In genomic region chr13:74259641-74260040, GRCh38 we compare ENCODE assay signal across 17 cellular contexts.
DNase-seq lines count a peak whose midpoint lies in the region; ATAC-seq and TF ChIP-seq lines count a peak whose summit lies in the region.
"Had no signal": no experiment of that assay in that cellular context is flagged by ENCODE, and none has a peak within 500 bp of the region (broad histone marks: within the 10 kb centered on the region; RNA-seq: fewer than 3 reads in every experiment).

No MANE protein-coding gene starts in this region.

- H4K20me1 ChIP-seq in DND-41 (ENCODE audit: insufficient read depth, low read length) (no peaks in the 10 kb centered on the region), osteoblast (ENCODE audit: insufficient read depth, low read length) (no peaks in the 10 kb centered on the region)

- no peaks in the 10 kb centered on the region for H3K27me3 ChIP-seq in CD4-positive, alpha-beta T cell (ENCODE audit: control insufficient read depth, insufficient read depth, low read length)
- H3K27me3 ChIP-seq in DND-41 (ENCODE audit: insufficient read depth, low read length, poor library complexity), result no peaks in the 10 kb centered on the region
- H3K27me3 ChIP-seq in osteoblast (ENCODE audit: insufficient read depth, low read length), result no peaks in the 10 kb centered on the region
- H3K27me3 ChIP-seq in effector memory CD4-positive, alpha-beta T cell (replicated peaks; ENCODE audit: control insufficient read depth, insufficient read depth, low read length, poor library complexity, severe bottlenecking), result no peaks in the 10 kb centered on the region
- H3K27me3 ChIP-seq: Peyer's patch, SJSA1 had no signal

- H3K4me1 ChIP-seq in DND-41 (ENCODE audit: insufficient read depth, low read length), result no peaks in the 10 kb centered on the region
- H3K4me1 ChIP-seq in osteoblast (ENCODE audit: insufficient read depth, low read length), result peaks cover 10% of the 10 kb centered on the region
- peaks cover 9% of the 10 kb centered on the region for H3K4me1 ChIP-seq in effector memory CD4-positive, alpha-beta T cell (ENCODE audit: control insufficient read depth, insufficient read depth, low read length, poor library complexity, severe bottlenecking)
- H3K4me1 ChIP-seq: A549, Peyer's patch, SJSA1 had no signal

- DNase-seq in CD4-positive, alpha-beta T cell, result no peak
- DNase-seq in DND-41 (peak; percentile 37), osteoblast (ENCODE audit: insufficient read length, low spot score, missing footprints) (no peak), kidney glomerular epithelial cell (lab: John Stamatoyannopoulos, UW) (no peak)
- DNase-seq in stimulated activated naive CD4-positive, alpha-beta T cell treated with Interleukin-2 at 50 U/mL for 16 hours (lab: John Stamatoyannopoulos, UW), result no peak
- DNase-seq in effector memory CD4-positive, alpha-beta T cell, result no peak
- DNase-seq: GDM1; H9; MM.1S; NCI-H1092; NCI-H2081; NCI-H748 treated with DMSO at 0.1 percent for 48 hours; NK-92 treated with Interleukin-12 subunit alpha and Interleukin-12 subunit beta, amount 100 ng/mL, for 24 hours; Peyer's patch had no signal

- H3K27ac ChIP-seq in CD4-positive, alpha-beta T cell (ENCODE audit: low read depth, low read length), result no peak overlapping the region
- H3K27ac ChIP-seq in DND-41 (ENCODE audit: low read length) (no peak overlapping the region), osteoblast (ENCODE audit: low read depth, low read length) (no peak overlapping the region)
- no peak overlapping the region for H3K27ac ChIP-seq in effector memory CD4-positive, alpha-beta T cell (ENCODE audit: insufficient read depth, low read length, poor library complexity, severe bottlenecking)
- H3K27ac ChIP-seq: A549, Peyer's patch, SJSA1 had no signal

- H3K27ac Mint-ChIP-seq in CD4-positive, alpha-beta T cell, result peak overlapping the region; percentile 66
- peak overlapping the region; percentile 64 for H3K27ac Mint-ChIP-seq in activated naive CD8-positive, alpha-beta T cell
- H3K27ac Mint-ChIP-seq: H9 had no signal

- peak overlapping the region; percentile 57 for H3K4me3 Mint-ChIP-seq in CD4-positive, alpha-beta T cell
- H3K4me3 Mint-ChIP-seq in activated naive CD8-positive, alpha-beta T cell, result no peak overlapping the region
- H3K4me3 Mint-ChIP-seq: H9 had no signal

- H3K79me2 ChIP-seq in DND-41 (ENCODE audit: insufficient read depth, low read length) (no peaks in the 10 kb centered on the region), osteoblast (ENCODE audit: insufficient read depth, low read length) (no peaks in the 10 kb centered on the region)

- TF ChIP-seq CTCF in CD4-positive, alpha-beta T cell (IDR thresholded peaks at IDR 0.05), result no peak
- TF ChIP-seq CTCF in DND-41 (IDR thresholded peaks at IDR 0.05; ENCODE audit: borderline replicate concordance, extremely low read depth, low read length, poor library complexity, severe bottlenecking), result no peak
- TF ChIP-seq CTCF in osteoblast (IDR thresholded peaks at IDR 0.05; ENCODE audit: extremely low read depth, low read depth, low read length), result no peak

- peaks cover 51% of the 10 kb centered on the region for H3K4me1 Mint-ChIP-seq in CD4-positive, alpha-beta T cell (ENCODE audit: low read depth)
- H3K4me1 Mint-ChIP-seq in activated naive CD8-positive, alpha-beta T cell (ENCODE audit: low read depth), result peaks cover 50% of the 10 kb centered on the region
- H3K4me1 Mint-ChIP-seq: H9 had no signal

- intact Hi-C loops in CD4-positive, alpha-beta T cell (cut with DNase I, micrococcal nuclease), result no loop called here

- CTCF ChIA-PET in CD4-positive, alpha-beta T cell (lab: Charles Lee), result interaction anchor here (1.2 kb wide), 1 partner anchor 9 kb away, joined by 3 read pairs; no protein-coding TSS in a partner anchor

- no peaks in the 10 kb centered on the region for H3K27me3 Mint-ChIP-seq in CD4-positive, alpha-beta T cell
- no peaks in the 10 kb centered on the region for H3K27me3 Mint-ChIP-seq in activated naive CD8-positive, alpha-beta T cell

- H3K9ac ChIP-seq in DND-41 (ENCODE audit: low read depth, low read length), result no peak overlapping the region

- peaks cover 35% of the 10 kb centered on the region for H3K36me3 Mint-ChIP-seq in CD4-positive, alpha-beta T cell (ENCODE audit: low read depth)
- H3K36me3 Mint-ChIP-seq in activated naive CD8-positive, alpha-beta T cell, result peaks cover 36% of the 10 kb centered on the region

- POLR2A ChIA-PET in CD4-positive, alpha-beta T cell (lab: Charles Lee), result interaction anchor here (0.5 to 1.1 kb wide), 2 partner anchors 12 to 144 kb away, joined by 3 read pairs; no protein-coding TSS in a partner anchor

- H3K9me3 ChIP-seq in CD4-positive, alpha-beta T cell (ENCODE audit: control insufficient read depth, low read length), result peaks cover 12% of the 10 kb centered on the region
- H3K9me3 ChIP-seq in DND-41 (ENCODE audit: insufficient read depth, low read length, severe bottlenecking), result peaks cover 9% of the 10 kb centered on the region
- peaks cover 3% of the 10 kb centered on the region for H3K9me3 ChIP-seq in osteoblast (ENCODE audit: low read depth, low read length)
- H3K9me3 ChIP-seq in effector memory CD4-positive, alpha-beta T cell (ENCODE audit: control insufficient read depth, low read length), result peaks cover 5% of the 10 kb centered on the region
- H3K9me3 ChIP-seq: Peyer's patch, SJSA1 had no signal

- H3K4me2 ChIP-seq in DND-41 (ENCODE audit: insufficient read depth, low read length), result no peak overlapping the region
- H3K4me2 ChIP-seq in osteoblast (ENCODE audit: insufficient read depth, low read length), result no peak overlapping the region
- H3K4me2 ChIP-seq: A549 had no signal

- no peaks in the 10 kb centered on the region for H3K36me3 ChIP-seq in DND-41 (ENCODE audit: insufficient read depth, low read length)
- no peaks in the 10 kb centered on the region for H3K36me3 ChIP-seq in osteoblast (ENCODE audit: insufficient read depth, low read length)
- H3K36me3 ChIP-seq in effector memory CD4-positive, alpha-beta T cell (ENCODE audit: control insufficient read depth, insufficient read depth, low read length), result no peaks in the 10 kb centered on the region
- H3K36me3 ChIP-seq: Peyer's patch, SJSA1 had no signal

- no peak for ATAC-seq in CD4-positive, alpha-beta T cell (ENCODE audit: poor library complexity)
- ATAC-seq in DND-41 (ENCODE audit: insufficient read depth, low read depth), result peak; percentile 80
- ATAC-seq: A549 had no signal

- peaks cover 6% of the 10 kb centered on the region for H3K9me3 Mint-ChIP-seq in CD4-positive, alpha-beta T cell
- peaks cover 7% of the 10 kb centered on the region for H3K9me3 Mint-ChIP-seq in activated naive CD8-positive, alpha-beta T cell (ENCODE audit: low read depth)

- H2AFZ ChIP-seq in DND-41 (ENCODE audit: low read depth, low read length) (no peak overlapping the region), osteoblast (ENCODE audit: low read length) (peak overlapping the region; percentile 21)

- no peak overlapping the region for H3K4me3 ChIP-seq in DND-41 (ENCODE audit: low read depth in 1 of 2, low read length in 2 of 2)
- H3K4me3 ChIP-seq in osteoblast (ENCODE audit: insufficient read depth, low read length), result no peak overlapping the region
- no peak overlapping the region for H3K4me3 ChIP-seq in effector memory CD4-positive, alpha-beta T cell (ENCODE audit: insufficient read depth, low read depth, low read length, poor library complexity, severe bottlenecking)
- H3K4me3 ChIP-seq: A549, Peyer's patch, SJSA1 had no signal
